ENCODE assay signal across 8 cellular contexts in genomic region chr6:118509009-118509617, GRCh38. TPM values are rescaled to one million over a fixed set of nuclear protein-coding genes. Genes with fewer than 3 reads are reported as not detected.
DNase-seq lines count a peak whose midpoint lies in the region; ATAC-seq and TF ChIP-seq lines count a peak whose summit lies in the region.

No MANE protein-coding gene starts in this region.

- H3K27ac Mint-ChIP-seq in osteocyte (ENCODE audit: unreplicated experiment), result no peak overlapping the region

- H3K9me3 ChIP-seq in heart right ventricle, result no peaks in the 10 kb centered on the region

- ATAC-seq in heart right ventricle, result peak in 1 of 8 donors; percentile 43
- no peak for ATAC-seq in Right ventricle myocardium inferior

- DNase-seq in heart right ventricle (peak in 1 of 2 donors; percentile 43), Right ventricle myocardium inferior (ENCODE audit: missing footprints) (no peak), NCI-H2227 treated with DMSO at 0.1 percent for 48 hours (lab: John Stamatoyannopoulos, UW) (peak; percentile 29), dermis blood vessel endothelial cell (peak; percentile 70), osteocyte (ENCODE audit: extremely low spot score, unreplicated experiment) (no peak), lower leg skin (ENCODE audit: low spot score in 2 of 2) (no peak), LoVo (ENCODE audit: low spot score) (no peak)
- no peak for DNase-seq in activated CD8-positive, alpha-beta memory T cell treated with anti-CD3 and anti-CD28 coated beads, Interleukin-2, amount 50 U/mL, for 4 hours

- intact Hi-C loops in heart right ventricle (cut with DNase I) (loop anchor here in 7 of 10 donors (1.0 to 10.0 kb wide), 8 partner anchors 37 to 224 kb away; no protein-coding TSS in a partner anchor), Right ventricle myocardium inferior (cut with DNase I) (loop anchor here (1.0 kb wide), 1 partner anchor 223 kb away; no protein-coding TSS in a partner anchor), lower leg skin (cut with DNase I; ENCODE audit: low total_unique reads) (no loop called here)

- TF ChIP-seq CTCF in heart right ventricle (IDR thresholded peaks at IDR 0.05) (peak; percentile 39 to 81 (median 71)), osteocyte (IDR thresholded peaks at IDR 0.05) (peak; percentile 82), lower leg skin (IDR thresholded peaks at IDR 0.05) (no peak)

- no peaks in the 10 kb centered on the region for H3K27me3 ChIP-seq in heart right ventricle

- H3K4me3 Mint-ChIP-seq in osteocyte (ENCODE audit: unreplicated experiment), result no peak overlapping the region

- no peaks in the 10 kb centered on the region for H3K27me3 Mint-ChIP-seq in osteocyte (ENCODE audit: unreplicated experiment)

- peaks cover 0 to 21% (median 0%) of the 10 kb centered on the region in 9 donors for H3K36me3 ChIP-seq in heart right ventricle

- H3K4me3 ChIP-seq in heart right ventricle (no peak overlapping the region), lower leg skin (ENCODE audit: low read depth, poor library complexity, severe bottlenecking) (no peak overlapping the region)

- no peak for TF ChIP-seq POLR2A in lower leg skin (IDR thresholded peaks at IDR 0.05)

- peaks cover 3% of the 10 kb centered on the region for H3K4me1 Mint-ChIP-seq in osteocyte (ENCODE audit: unreplicated experiment)

- peak overlapping the region in 8 of 10 donors; percentile 33 to 83 (median 80) for H3K27ac ChIP-seq in heart right ventricle

- H3K4me1 ChIP-seq in heart right ventricle, result peaks cover 0 to 33% (median 17%) of the 10 kb centered on the region in 9 donors

- peaks cover 6% of the 10 kb centered on the region for H3K36me3 Mint-ChIP-seq in osteocyte (ENCODE audit: unreplicated experiment)

- WGBS in heart right ventricle, 2 donors, result 41 to 44% methylated on average over 3 of the region's 3 CpGs
- WGBS in lower leg skin, 2 donors, result 58 to 59% methylated on average over 3 of the region's 3 CpGs

- H3K9me3 Mint-ChIP-seq in osteocyte (ENCODE audit: unreplicated experiment), result no peaks in the 10 kb centered on the region

RNA-seq across cellular contexts. Expression of gene PLN, which starts 39.0 kb away (rescaled TPM):
- total RNA-seq in heart right ventricle (1,000 to 10,000 TPM; 1,787 to 3,094 (median 2,650) TPM), Right ventricle myocardium inferior (2,685 TPM), dermis blood vessel endothelial cell (not detected in 2 replicates), osteocyte (not detected in 2 replicates), lower leg skin (10 to 100 TPM in 1 of 4 donors, 1 to 10 TPM in 3; 1.8 to 10.5 (median 3.1) TPM)
- polyA plus RNA-seq in heart right ventricle, result 100 to 1,000 TPM; 764 to 848 TPM

Comparison
In these comparisons a context has a peak if more than half of its experiments do, and no peak if none do; other contexts are left out.
1. DNase-seq: peak in NCI-H2227 treated with DMSO at 0.1 percent for 48 hours (single experiment) and dermis blood vessel endothelial cell (single experiment); none in Right ventricle myocardium inferior (single experiment), osteocyte (single experiment), lower leg skin (0 of 2), activated CD8-positive, alpha-beta memory T cell treated with anti-CD3 and anti-CD28 coated beads, Interleukin-2, amount 50 U/mL, for 4 hours (single experiment) and LoVo (single experiment).
2. CTCF ChIP-seq: peak in heart right ventricle (9 of 9) and osteocyte (single experiment); none in lower leg skin (0 of 3).
3. RNA of gene PLN, which starts 39.0 kb away (total RNA-seq): 2,685 TPM in Right ventricle myocardium inferior (single experiment) and 1,787 to 3,094 TPM in heart right ventricle; 1.8 to 10.5 TPM in lower leg skin, not detected in dermis blood vessel endothelial cell and not detected in osteocyte; every median in the first group is over 100 times any median in the second.